Comparison of ENCODE assay signal across 8 cellular contexts in genomic region chr12:98646165-98646764, GRCh38. TPM values are rescaled to one million over a fixed set of nuclear protein-coding genes. Genes with fewer than 3 reads are reported as not detected.
DNase-seq lines count a peak whose midpoint lies in the region; ATAC-seq, FAIRE-seq and TF ChIP-seq lines count a peak whose summit lies in the region.

No MANE protein-coding gene starts in this region.

- H3K27me3 Mint-ChIP-seq in activated naive CD8-positive, alpha-beta T cell treated with anti-CD3 and anti-CD28 coated beads, Interleukin-2, amount 10 ng/mL, durations not matched to agents 7 days and 5 days: no peaks in the 10 kb centered on the region

- H3K36me3 ChIP-seq in kidney epithelial cell (ENCODE audit: control insufficient read depth, insufficient read depth, low read length): no peaks in the 10 kb centered on the region

- TF ChIP-seq POLR2A in GM12891 (IDR thresholded peaks at IDR 0.05; ENCODE audit: low read depth, low read length): no peak

- POLR2A ChIA-PET in activated naive CD8-positive, alpha-beta T cell treated with anti-CD3 and anti-CD28 coated beads, Interleukin-2, amount 10 ng/mL, durations not matched to agents 7 days and 5 days (lab: Charles Lee): interaction anchor here (1.0 to 2.0 kb wide), 2 partner anchors 53 to 130 kb away, joined by 5 to 12 read pairs; partner anchors contain the start of genes SLC25A3 and TMPO

- peaks cover 19% of the 10 kb centered on the region for H3K36me3 Mint-ChIP-seq in activated naive CD8-positive, alpha-beta T cell treated with anti-CD3 and anti-CD28 coated beads, Interleukin-2, amount 10 ng/mL, durations not matched to agents 7 days and 5 days

- peaks cover 21% of the 10 kb centered on the region for H3K4me1 Mint-ChIP-seq in activated naive CD8-positive, alpha-beta T cell treated with anti-CD3 and anti-CD28 coated beads, Interleukin-2, amount 10 ng/mL, durations not matched to agents 7 days and 5 days

- peak overlapping the region; percentile 82 for H3K27ac Mint-ChIP-seq in activated naive CD8-positive, alpha-beta T cell treated with anti-CD3 and anti-CD28 coated beads, Interleukin-2, amount 10 ng/mL, durations not matched to agents 7 days and 5 days

- H3K27ac ChIP-seq in C4-2B: no peak overlapping the region

- H3K9me3 Mint-ChIP-seq in activated naive CD8-positive, alpha-beta T cell treated with anti-CD3 and anti-CD28 coated beads, Interleukin-2, amount 10 ng/mL, durations not matched to agents 7 days and 5 days: no peaks in the 10 kb centered on the region

- no peak for FAIRE-seq in GM12891 (lab: Jason Lieb, UNC)

- H3K27me3 ChIP-seq in kidney epithelial cell (ENCODE audit: control insufficient read depth, insufficient read depth, low read length): no peaks in the 10 kb centered on the region

- ATAC-seq in activated naive CD8-positive, alpha-beta T cell treated with anti-CD3 and anti-CD28 coated beads, Interleukin-2, amount 10 ng/mL, durations not matched to agents 7 days and 5 days (ENCODE audit: low read depth): no peak
- ATAC-seq in GM19324 (IDR thresholded peaks at IDR 0.05; ENCODE audit: low FRiP score, unreplicated experiment): no peak
- ATAC-seq in GM18870 (IDR thresholded peaks at IDR 0.05; ENCODE audit: unreplicated experiment): no peak

- DNase-seq in HT1080 (ENCODE audit: low read depth) (peak; percentile 52), kidney epithelial cell (ENCODE audit: low read depth) (no peak), superior temporal gyrus (ENCODE audit: extremely low spot score) (peak; percentile 30), GM12891 (ENCODE audit: insufficient read length, low spot score) (no peak)
- DNase-seq in activated naive CD8-positive, alpha-beta T cell treated with anti-CD3 and anti-CD28 coated beads, Interleukin-2, amount 10 ng/mL, durations not matched to agents 7 days and 5 days: no peak

- peak; percentile 17 for TF ChIP-seq CTCF in C4-2B (conservative IDR thresholded peaks at IDR 0.05)
- TF ChIP-seq CTCF in kidney epithelial cell (IDR thresholded peaks at IDR 0.05; ENCODE audit: insufficient read depth, low read length, poor library complexity, severe bottlenecking): no peak

- H3K4me3 ChIP-seq in kidney epithelial cell (ENCODE audit: low read depth, low read length): peak overlapping the region; percentile 68

- peak overlapping the region; percentile 97 for H3K4me3 Mint-ChIP-seq in activated naive CD8-positive, alpha-beta T cell treated with anti-CD3 and anti-CD28 coated beads, Interleukin-2, amount 10 ng/mL, durations not matched to agents 7 days and 5 days

TF ChIP-seq in GM12891, 5 proteins besides CTCF, POLR2A, EP300 and RAD21:
- TF ChIP-seq POU2F2 (IDR thresholded peaks at IDR 0.05; ENCODE audit: low read depth, low read length) (no peak), TAF1 (IDR thresholded peaks at IDR 0.05; ENCODE audit: low read depth, low read length) (no peak), POLR2AphosphoS5 (IDR thresholded peaks at IDR 0.05; ENCODE audit: low read depth, low read length) (no peak), PAX5 (IDR thresholded peaks at IDR 0.05; ENCODE audit: insufficient read depth, low read length, severe bottlenecking) (no peak), SPI1 (IDR thresholded peaks at IDR 0.05; ENCODE audit: low read depth, low read length) (no peak)

RNA-seq across cellular contexts. Expression of gene APAF1, which starts 1.2 kb away (rescaled TPM):
- 10.0 and 11.4 TPM in 2 replicates for total RNA-seq in HT1080 (2014; rRNA removed; shearing (Covaris generic))
- polyA plus RNA-seq in HT1080 (2015; cell fraction: cytosol; rRNA removed): 8.2 and 13.2 TPM in 2 replicates
- 19.1 and 21.5 TPM in 2 replicates for polyA plus RNA-seq in HT1080 (2015; cell fraction: nucleus; rRNA removed)
- 10 to 100 TPM; 32.0 to 32.8 TPM for total RNA-seq in activated naive CD8-positive, alpha-beta T cell treated with anti-CD3 and anti-CD28 coated beads, Interleukin-2, amount 10 ng/mL, durations not matched to agents 7 days and 5 days
- 12.5 and 15.7 TPM in 2 replicates for total RNA-seq in kidney epithelial cell
- 4.4 TPM for polyA plus RNA-seq in GM12891 (2012; ENCODE audit: low read depth, missing spikeins)

RNA-seq across cellular contexts. Expression of gene IKBIP, which starts 1.7 kb away (rescaled TPM):
- total RNA-seq in HT1080 (2014; rRNA removed; shearing (Covaris generic)): 62.7 and 67.1 TPM in 2 replicates
- 73.6 and 84.5 TPM in 2 replicates for polyA plus RNA-seq in HT1080 (2015; cell fraction: cytosol; rRNA removed)
- polyA plus RNA-seq in HT1080 (2015; cell fraction: nucleus; rRNA removed): 61.4 and 61.6 TPM in 2 replicates
- 10 to 100 TPM; 23.4 to 24.0 TPM for total RNA-seq in activated naive CD8-positive, alpha-beta T cell treated with anti-CD3 and anti-CD28 coated beads, Interleukin-2, amount 10 ng/mL, durations not matched to agents 7 days and 5 days
- 21.2 and 28.5 TPM in 2 replicates for total RNA-seq in kidney epithelial cell
- polyA plus RNA-seq in GM12891 (2012; ENCODE audit: low read depth, missing spikeins): 15.1 TPM

RNA-seq across cellular contexts. Expression of gene SLC25A3, which starts 52.8 kb away (rescaled TPM):
- total RNA-seq in HT1080 (2014; rRNA removed; shearing (Covaris generic)): 912 and 979 TPM in 2 replicates
- 894 and 967 TPM in 2 replicates for polyA plus RNA-seq in HT1080 (2015; cell fraction: cytosol; rRNA removed)
- polyA plus RNA-seq in HT1080 (2015; cell fraction: nucleus; rRNA removed): 768 and 826 TPM in 2 replicates
- 100 to 1,000 TPM; 326 to 337 TPM for total RNA-seq in activated naive CD8-positive, alpha-beta T cell treated with anti-CD3 and anti-CD28 coated beads, Interleukin-2, amount 10 ng/mL, durations not matched to agents 7 days and 5 days
- 726 and 727 TPM in 2 replicates for total RNA-seq in kidney epithelial cell
- 590 TPM for polyA plus RNA-seq in GM12891 (2012; ENCODE audit: low read depth, missing spikeins)

Comparison
In these comparisons a context has a peak if more than half of its experiments do, and no peak if none do; other contexts are left out.
1. DNase-seq: peak in HT1080 (single experiment) and superior temporal gyrus (single experiment); none in activated naive CD8-positive, alpha-beta T cell treated with anti-CD3 and anti-CD28 coated beads, Interleukin-2, amount 10 ng/mL, durations not matched to agents 7 days and 5 days (single experiment), kidney epithelial cell (single experiment) and GM12891 (single experiment).